In genomic region chr19:41945135-41945766, GRCh38 we compare ENCODE assay signal across 9 cellular contexts. TPM values are rescaled to one million over a fixed set of nuclear protein-coding genes. Genes with fewer than 3 reads are reported as not detected.
DNase-seq lines count a peak whose midpoint lies in the region; ATAC-seq and TF ChIP-seq lines count a peak whose summit lies in the region.
"Had no signal": no experiment of that assay in that cellular context is flagged by ENCODE, and none has a peak within 500 bp of the region (broad histone marks: within the 10 kb centered on the region; RNA-seq: fewer than 3 reads in every experiment).

No MANE protein-coding gene starts in this region.

- H3K36me3 Mint-ChIP-seq in activated B cell treated with CpG ODN at 0.5 μM for 24 hours (ENCODE audit: low read depth) = no peaks in the 10 kb centered on the region

- TF ChIP-seq CTCF in activated B cell treated with CpG ODN at 0.5 μM for 24 hours (IDR thresholded peaks at IDR 0.05) = no peak

- H3K4me1 Mint-ChIP-seq in activated B cell treated with CpG ODN at 0.5 μM for 24 hours = peaks cover 73% of the 10 kb centered on the region

- POLR2A ChIA-PET in activated B cell treated with CpG ODN at 0.5 μM for 24 hours (lab: Charles Lee) = interaction anchor here (0.5 to 10.0 kb wide), 21 partner anchors 9 to 1519 kb away, joined by 3 to 189 read pairs (median 5); partner anchors contain the start of genes ARHGEF1, CD79A, ERFL and RABAC1

- peak; percentile 67 for DNase-seq in activated B cell treated with CpG ODN at 0.5 μM for 24 hours
- DNase-seq in effector memory CD4-positive, alpha-beta T cell = peak; percentile 81 to 92 (median 90)
- DNase-seq in stimulated activated naive CD4-positive, alpha-beta T cell treated with Interleukin-2 at 50 U/mL for 16 hours (lab: John Stamatoyannopoulos, UW) = peak; percentile 89
- DNase-seq in Ammon's horn (ENCODE audit: low spot score) = no peak
- no peak for DNase-seq in EL
- no peak for DNase-seq in NOMO-1 treated with DMSO at 0.1 percent for 48 hours (lab: John Stamatoyannopoulos, UW; ENCODE audit: unreplicated experiment)

- intact Hi-C loops in activated B cell treated with CpG ODN at 0.5 μM for 24 hours (cut with micrococcal nuclease) = loop anchor here (1.0 to 2.0 kb wide), 4 partner anchors 16 to 478 kb away; partner anchors contain the start of genes CD79A and ERFL

- no peaks in the 10 kb centered on the region for H3K36me3 ChIP-seq in effector memory CD4-positive, alpha-beta T cell (ENCODE audit: control insufficient read depth, insufficient read depth, low read length)
- H3K36me3 ChIP-seq: thyroid gland had no signal

- H3K27me3 Mint-ChIP-seq in activated B cell treated with CpG ODN at 0.5 μM for 24 hours = no peaks in the 10 kb centered on the region

- peak; percentile 30 for TF ChIP-seq POLR2A in GM18505 (IDR thresholded peaks at IDR 0.05; ENCODE audit: borderline replicate concordance, extremely low read depth, insufficient read depth, insufficient read length)

- peak; percentile 70 for ATAC-seq in GM18505 (IDR thresholded peaks at IDR 0.05; ENCODE audit: unreplicated experiment)
- ATAC-seq in HG02840 (IDR thresholded peaks at IDR 0.05; ENCODE audit: low FRiP score, unreplicated experiment) = peak; percentile 82
- peak; percentile 82 for ATAC-seq in activated B cell treated with CpG ODN at 0.5 μM for 24 hours (ENCODE audit: low read depth)

- no peak overlapping the region for H3K4me3 ChIP-seq in effector memory CD4-positive, alpha-beta T cell (ENCODE audit: insufficient read depth, low read depth, low read length, poor library complexity, severe bottlenecking)
- H3K4me3 ChIP-seq: thyroid gland had no signal

- H3K27ac Mint-ChIP-seq in activated B cell treated with CpG ODN at 0.5 μM for 24 hours = peak overlapping the region; percentile 98

- no peaks in the 10 kb centered on the region for H3K9me3 ChIP-seq in effector memory CD4-positive, alpha-beta T cell (ENCODE audit: control insufficient read depth, low read length)
- H3K9me3 ChIP-seq: thyroid gland had no signal

- H3K4me3 Mint-ChIP-seq in activated B cell treated with CpG ODN at 0.5 μM for 24 hours = peak overlapping the region; percentile 72

- H3K9me3 Mint-ChIP-seq in activated B cell treated with CpG ODN at 0.5 μM for 24 hours = no peaks in the 10 kb centered on the region

- CTCF ChIA-PET in activated B cell treated with CpG ODN at 0.5 μM for 24 hours (lab: Charles Lee) = interaction anchor here (1.0 to 5.4 kb wide), 8 partner anchors 8 to 86 kb away, joined by 3 to 55 read pairs (median 4); partner anchors contain the start of genes ERFL, RABAC1 and RPS19

- H3K27me3 ChIP-seq in effector memory CD4-positive, alpha-beta T cell (replicated peaks; ENCODE audit: control insufficient read depth, insufficient read depth, low read length, poor library complexity, severe bottlenecking) = no peaks in the 10 kb centered on the region

- peaks cover 37% of the 10 kb centered on the region for H3K4me1 ChIP-seq in effector memory CD4-positive, alpha-beta T cell (ENCODE audit: control insufficient read depth, insufficient read depth, low read length, poor library complexity, severe bottlenecking)

- peak overlapping the region; percentile 67 for H3K27ac ChIP-seq in effector memory CD4-positive, alpha-beta T cell (ENCODE audit: insufficient read depth, low read length, poor library complexity, severe bottlenecking)
- H3K27ac ChIP-seq: thyroid gland had no signal

RNA-seq across cellular contexts. Expression of gene RABAC1, which starts 13.9 kb away (rescaled TPM):
- total RNA-seq in activated B cell treated with CpG ODN at 0.5 μM for 24 hours = 96.7 and 102 TPM in 2 replicates

RNA-seq across cellular contexts. Expression of gene ERFL, which starts 17.0 kb away (rescaled TPM):
- total RNA-seq in activated B cell treated with CpG ODN at 0.5 μM for 24 hours = 0.64 and 1.1 TPM in 2 replicates

RNA-seq across cellular contexts. Expression of gene ATP1A3, which starts 48.8 kb away (rescaled TPM):
- 1.4 and 1.8 TPM in 2 replicates for total RNA-seq in activated B cell treated with CpG ODN at 0.5 μM for 24 hours

Comparison
In these comparisons a context has a peak if more than half of its experiments do, and no peak if none do; other contexts are left out.
1. DNase-seq: peak in activated B cell treated with CpG ODN at 0.5 μM for 24 hours (single experiment), effector memory CD4-positive, alpha-beta T cell (3 of 3) and stimulated activated naive CD4-positive, alpha-beta T cell treated with Interleukin-2 at 50 U/mL for 16 hours (single experiment); none in Ammon's horn (single experiment), EL (single experiment) and NOMO-1 treated with DMSO at 0.1 percent for 48 hours (single experiment).
2. Peak in every context shown above with its lines, with median percentiles within 50 percentile points of each other: ATAC-seq.